ENCODE assay signal across 8 cellular contexts in genomic region chr17:29155235-29155965, GRCh38. TPM values are rescaled to one million over a fixed set of nuclear protein-coding genes. Genes with fewer than 3 reads are reported as not detected.
DNase-seq lines count a peak whose midpoint lies in the region.

No MANE protein-coding gene starts in this region.

- H3K27ac ChIP-seq in Karpas-422 (ENCODE audit: low read length), result no peak overlapping the region

- H3K36me3 Mint-ChIP-seq in activated naive CD4-positive, alpha-beta T cell treated with anti-CD3 and anti-CD28 coated beads, Interleukin-2, amount 50 U/mL, for 24 hours, result no peaks in the 10 kb centered on the region
- no peaks in the 10 kb centered on the region for H3K36me3 Mint-ChIP-seq in immature natural killer cell

- no peak overlapping the region for H3K9ac ChIP-seq in Karpas-422 (ENCODE audit: low read length)

- no peaks in the 10 kb centered on the region for H3K36me3 ChIP-seq in Karpas-422 (ENCODE audit: insufficient read depth, low read length)

- H3K4me1 Mint-ChIP-seq in activated naive CD4-positive, alpha-beta T cell treated with anti-CD3 and anti-CD28 coated beads, Interleukin-2, amount 50 U/mL, for 24 hours, result peaks cover 25% of the 10 kb centered on the region
- H3K4me1 Mint-ChIP-seq in immature natural killer cell, result peaks cover 20 to 23% of the 10 kb centered on the region in 2 donors

- peak overlapping the region; percentile 65 for H3K27ac Mint-ChIP-seq in activated naive CD4-positive, alpha-beta T cell treated with anti-CD3 and anti-CD28 coated beads, Interleukin-2, amount 50 U/mL, for 24 hours
- peak overlapping the region; percentile 34 to 81 (median 70) for H3K27ac Mint-ChIP-seq in immature natural killer cell

- no peaks in the 10 kb centered on the region for H3K79me2 ChIP-seq in Karpas-422 (ENCODE audit: low read length)

- H3K4me3 Mint-ChIP-seq in activated naive CD4-positive, alpha-beta T cell treated with anti-CD3 and anti-CD28 coated beads, Interleukin-2, amount 50 U/mL, for 24 hours, result peak overlapping the region; percentile 52
- H3K4me3 Mint-ChIP-seq in immature natural killer cell, result peak overlapping the region; percentile 27 to 57 (median 42)

- H3K27me3 ChIP-seq in Karpas-422 (ENCODE audit: low read length), result no peaks in the 10 kb centered on the region

- H3K27me3 Mint-ChIP-seq in activated naive CD4-positive, alpha-beta T cell treated with anti-CD3 and anti-CD28 coated beads, Interleukin-2, amount 50 U/mL, for 24 hours, result no peaks in the 10 kb centered on the region
- H3K27me3 Mint-ChIP-seq in immature natural killer cell (ENCODE audit: low read depth in 3 of 3), result no peaks in the 10 kb centered on the region

- H3K9me3 ChIP-seq in Karpas-422 (ENCODE audit: low read length), result no peaks in the 10 kb centered on the region

- H2AFZ ChIP-seq in Karpas-422 (ENCODE audit: low read length), result no peak overlapping the region

- H3K9me2 ChIP-seq in Karpas-422 (replicated peaks; ENCODE audit: insufficient read depth, low read length), result no peaks in the 10 kb centered on the region

- no peak overlapping the region for H3K4me2 ChIP-seq in Karpas-422 (ENCODE audit: low read depth, low read length, poor library complexity, severe bottlenecking)

- H3K9me3 Mint-ChIP-seq in activated naive CD4-positive, alpha-beta T cell treated with anti-CD3 and anti-CD28 coated beads, Interleukin-2, amount 50 U/mL, for 24 hours, result no peaks in the 10 kb centered on the region
- H3K9me3 Mint-ChIP-seq in immature natural killer cell, result no peaks in the 10 kb centered on the region

- H4K20me1 ChIP-seq in Karpas-422 (ENCODE audit: insufficient read depth, low read depth, low read length), result no peaks in the 10 kb centered on the region

- no peak overlapping the region for H3K4me3 ChIP-seq in Karpas-422 (ENCODE audit: low read length)

- DNase-seq in DMS53 treated with DMSO at 0.1 percent for 48 hours (lab: John Stamatoyannopoulos, UW; ENCODE audit: unreplicated experiment), result peak; percentile 63
- peak; percentile 44 for DNase-seq in RKO (ENCODE audit: low spot score)
- peak in 2 of 3 donors; percentile 9 to 32 for DNase-seq in immature natural killer cell
- peak; percentile 70 for DNase-seq in stimulated activated CD4-positive, alpha-beta T cell treated with anti-CD3 and anti-CD28 coated beads, Interleukin-4, amount 100 ng/mL, for 24 hours
- DNase-seq in amniotic stem cell (lab: John Stamatoyannopoulos, UW), result no peak
- no peak for DNase-seq in DMS 273 treated with DMSO at 0.1 percent for 48 hours (lab: John Stamatoyannopoulos, UW)
- no peak for DNase-seq in Karpas-422

- H3K4me1 ChIP-seq in Karpas-422 (ENCODE audit: low read length), result peaks cover 5% of the 10 kb centered on the region; the same call in 1 of the 2 replicates

RNA-seq across cellular contexts. Expression of gene MYO18A, which starts 24.8 kb away (rescaled TPM):
- 10 to 100 TPM in 1 of 3 donors, 1 to 10 TPM in 2; 1.5 to 32.5 (median 5.2) TPM for polyA plus RNA-seq in immature natural killer cell
- 16.4 and 54.6 TPM in 2 replicates for total RNA-seq in Karpas-422 (2014; rRNA removed; shearing (Covaris generic); ENCODE audit: low replicate concordance)

Comparison
In these comparisons a context has a peak if more than half of its experiments do, and no peak if none do; other contexts are left out.
1. DNase-seq: peak in DMS53 treated with DMSO at 0.1 percent for 48 hours (single experiment), RKO (single experiment), immature natural killer cell (2 of 3) and stimulated activated CD4-positive, alpha-beta T cell treated with anti-CD3 and anti-CD28 coated beads, Interleukin-4, amount 100 ng/mL, for 24 hours (single experiment); none in amniotic stem cell (single experiment), DMS 273 treated with DMSO at 0.1 percent for 48 hours (single experiment) and Karpas-422 (single experiment).